ENCODE assay signal across 1 cellular context in genomic region chr5:892390-893136, GRCh38.
TF ChIP-seq lines count a peak whose summit lies in the region.

Gene BRD9, minus strand, starts transcription at chr5:892801. Its CDS starts 144 bp downstream, at chr5:892657.
Gene TRIP13, plus strand, starts transcription at chr5:892884. Its CDS starts 115 bp downstream, at chr5:892999.

TF ChIP-seq in HepG2, 621 proteins besides CTCF, POLR2A, EP300 and RAD21 (continued from another document and continues in another):
- TF ChIP-seq ATF4 (CRISPR knock-in tag; IDR thresholded peaks at IDR 0.05): no peak; a peak in 1 of 4 replicates
- no peak for TF ChIP-seq ZNF530 (CRISPR knock-in tag; IDR thresholded peaks at IDR 0.05; ENCODE audit: low read depth)
- TF ChIP-seq BCL6 (CRISPR knock-in tag; IDR thresholded peaks at IDR 0.05): no peak; the same call in 1 of the 2 replicates
- no peak for TF ChIP-seq KDM3A (CRISPR knock-in tag; IDR thresholded peaks at IDR 0.05; ENCODE audit: low read depth)
- no peak for TF ChIP-seq ZFP36 (IDR thresholded peaks at IDR 0.05; ENCODE audit: borderline replicate concordance, low read depth, low read length, partially characterized antibody)
- peak; percentile 64 for TF ChIP-seq SRY (CRISPR knock-in tag; IDR thresholded peaks at IDR 0.05)
- no peak for TF ChIP-seq HOXA9 (CRISPR knock-in tag; IDR thresholded peaks at IDR 0.05; ENCODE audit: borderline replicate concordance)
- 0 out of 2 replicates have a peak, but pooled peaks have one; percentile 49 for TF ChIP-seq ZFYVE20 (CRISPR knock-in tag; IDR thresholded peaks at IDR 0.05; ENCODE audit: borderline replicate concordance, low read depth)
- no peak for TF ChIP-seq SYNCRIP (IDR thresholded peaks at IDR 0.05; ENCODE audit: insufficient read depth, low read depth, low read length)
- no peak for TF ChIP-seq REPIN1 (CRISPR knock-in tag; IDR thresholded peaks at IDR 0.05; ENCODE audit: borderline replicate concordance, low read depth)
- peak; percentile 91; the same call in 1 of the 2 replicates for TF ChIP-seq CCDC6 (CRISPR knock-in tag; IDR thresholded peaks at IDR 0.05)
- TF ChIP-seq ZNF3 (CRISPR knock-in tag; IDR thresholded peaks at IDR 0.05): no peak
- TF ChIP-seq HINFP (CRISPR knock-in tag; IDR thresholded peaks at IDR 0.05; ENCODE audit: low read depth): no peak
- no peak; the same call in 1 of the 2 replicates for TF ChIP-seq ZNF367 (CRISPR knock-in tag; IDR thresholded peaks at IDR 0.05; ENCODE audit: borderline replicate concordance)
- no peak for TF ChIP-seq JARID2 (CRISPR knock-in tag; IDR thresholded peaks at IDR 0.05; ENCODE audit: insufficient replicate concordance)
- TF ChIP-seq ZGPAT (CRISPR knock-in tag; IDR thresholded peaks at IDR 0.05): 0 out of 2 replicates have a peak, but pooled peaks have one; percentile 28
- TF ChIP-seq CHD2 (IDR thresholded peaks at IDR 0.05; ENCODE audit: low read depth, low read length): peak; percentile 54; the same call in 1 of the 2 replicates
- no peak for TF ChIP-seq ATF6 (CRISPR knock-in tag; conservative IDR thresholded peaks at IDR 0.05)
- TF ChIP-seq ZSCAN21 (CRISPR knock-in tag; IDR thresholded peaks at IDR 0.05; ENCODE audit: borderline replicate concordance): peak; percentile 79
- no peak for TF ChIP-seq DRAP1 (CRISPR knock-in tag; IDR thresholded peaks at IDR 0.05)
- no peak for TF ChIP-seq ATF3 (CRISPR knock-in tag; IDR thresholded peaks at IDR 0.05)
- TF ChIP-seq ZNF790 (CRISPR knock-in tag; IDR thresholded peaks at IDR 0.05; ENCODE audit: borderline replicate concordance): peak; percentile 20; the same call in 1 of the 2 replicates
- no peak for TF ChIP-seq ZNF549 (CRISPR knock-in tag; IDR thresholded peaks at IDR 0.05)
- no peak for TF ChIP-seq PBX2 (CRISPR knock-in tag; IDR thresholded peaks at IDR 0.05)
- TF ChIP-seq BRCA1 (CRISPR knock-in tag; IDR thresholded peaks at IDR 0.05): no peak
- no peak for TF ChIP-seq RFX3 (CRISPR knock-in tag; IDR thresholded peaks at IDR 0.05)
- TF ChIP-seq MXD1 (CRISPR knock-in tag; IDR thresholded peaks at IDR 0.05): peak; percentile 92
- TF ChIP-seq ZBTB40 (IDR thresholded peaks at IDR 0.05): peak; percentile 14; the same call in 1 of the 2 replicates
- TF ChIP-seq ZBTB40 (CRISPR knock-in tag; IDR thresholded peaks at IDR 0.05): peak; percentile 49
- no peak for TF ChIP-seq ZNF660 (CRISPR knock-in tag; IDR thresholded peaks at IDR 0.05; ENCODE audit: borderline replicate concordance, low read depth)
- no peak for TF ChIP-seq NCOA5 (CRISPR knock-in tag; IDR thresholded peaks at IDR 0.05)
- TF ChIP-seq FLYWCH1 (CRISPR knock-in tag; IDR thresholded peaks at IDR 0.05): no peak
- TF ChIP-seq ZNF230 (CRISPR knock-in tag; IDR thresholded peaks at IDR 0.05): no peak
- peak; percentile 88 for TF ChIP-seq IRX3 (CRISPR knock-in tag; IDR thresholded peaks at IDR 0.05; ENCODE audit: borderline replicate concordance, low read depth)
- TF ChIP-seq ZBTB44 (CRISPR knock-in tag; IDR thresholded peaks at IDR 0.05): no peak
- no peak for TF ChIP-seq CBX5 (CRISPR knock-in tag; IDR thresholded peaks at IDR 0.05; ENCODE audit: borderline replicate concordance)
- no peak for TF ChIP-seq ZNF292 (CRISPR knock-in tag; IDR thresholded peaks at IDR 0.05; ENCODE audit: borderline replicate concordance, low read depth)
- TF ChIP-seq AGO2 (optimal IDR thresholded peaks at IDR 0.05; ENCODE audit: low read depth, low read length): peak; percentile 41
- peak; percentile 73; the same call in 1 of the 2 replicates for TF ChIP-seq KLF6 (CRISPR knock-in tag; IDR thresholded peaks at IDR 0.05)
- TF ChIP-seq ARNT (IDR thresholded peaks at IDR 0.05): no peak
- TF ChIP-seq ELK4 (CRISPR knock-in tag; IDR thresholded peaks at IDR 0.05; ENCODE audit: borderline replicate concordance): no peak
- TF ChIP-seq ZNF546 (CRISPR knock-in tag; conservative IDR thresholded peaks at IDR 0.05): peak; percentile 75; the same call in 1 of the 2 replicates
